ENCODE assay signal across 17 cellular contexts in genomic region chr21:27477321-27477720, GRCh38.
"Had no signal": no experiment of that assay in that cellular context is flagged by ENCODE, and none has a peak within 500 bp of the region (broad histone marks: within the 10 kb centered on the region; RNA-seq: fewer than 3 reads in every experiment).

No MANE protein-coding gene starts in this region.

- ATAC-seq: stimulated activated naive CD8-positive, alpha-beta T cell treated with anti-CD3 and anti-CD28 coated beads, Interleukin-15, amount 100 ng/mL, for 72 hours; T-helper 17 cell; WTC11 had no signal

- H3K4me3 ChIP-seq: skin epidermis, testis, upper lobe of left lung had no signal

- H3K27me3 ChIP-seq: testis, upper lobe of left lung had no signal

- H3K36me3 ChIP-seq: upper lobe of left lung had no signal

- H3K27ac ChIP-seq: skin epidermis, testis, upper lobe of left lung had no signal

- H3K4me3 Mint-ChIP-seq: activated naive CD8-positive, alpha-beta T cell; nephron progenitor cell; stimulated activated naive CD8-positive, alpha-beta T cell treated with anti-CD3 and anti-CD28 coated beads, Interleukin-15, amount 100 ng/mL, for 72 hours; T-helper 17 cell; WTC11 had no signal

- H3K36me3 Mint-ChIP-seq: activated naive CD8-positive, alpha-beta T cell; WTC11 had no signal

- H3K4me1 ChIP-seq: upper lobe of left lung had no signal

- H3K9me3 ChIP-seq: testis, upper lobe of left lung had no signal

- H3K4me1 Mint-ChIP-seq: nephron progenitor cell, T-helper 17 cell, WTC11 had no signal

- DNase-seq: activated CD4-positive, alpha-beta T cell treated with anti-CD3 and anti-CD28 coated beads for 48 hours; activated CD8-positive, alpha-beta memory T cell treated with anti-CD3 and anti-CD28 coated beads, Interleukin-2, amount 50 U/mL, for 48 hours; activated gamma-delta T cell treated with Interleukin-2 at 50 U/mL for 16 hours; cortex of kidney; effector CD4-positive, alpha-beta T cell; mesendoderm; nephron progenitor cell; occipital lobe; stimulated activated CD4-positive, alpha-beta T cell treated with anti-CD3 and anti-CD28 coated beads, Interleukin-4, amount 100 ng/mL, for 4 hours; stimulated activated CD8-positive, alpha-beta memory T cell treated with anti-CD3 and anti-CD28 coated beads, Interleukin-4, amount 100 ng/mL, for 48 hours; stimulated activated naive CD8-positive, alpha-beta T cell treated with anti-CD3 and anti-CD28 coated beads, Interleukin-15, amount 100 ng/mL, for 72 hours; T-helper 17 cell; upper lobe of left lung had no signal

- H3K27me3 Mint-ChIP-seq: activated naive CD8-positive, alpha-beta T cell; stimulated activated naive CD8-positive, alpha-beta T cell treated with anti-CD3 and anti-CD28 coated beads, Interleukin-15, amount 100 ng/mL, for 72 hours; T-helper 17 cell had no signal

- H3K27ac Mint-ChIP-seq: activated naive CD8-positive, alpha-beta T cell; nephron progenitor cell; stimulated activated naive CD8-positive, alpha-beta T cell treated with anti-CD3 and anti-CD28 coated beads, Interleukin-15, amount 100 ng/mL, for 72 hours; T-helper 17 cell; WTC11 had no signal

- H3K9me3 Mint-ChIP-seq: nephron progenitor cell had no signal
